10 cellular contexts compared by ENCODE assay signal in the genomic region with DNA sequence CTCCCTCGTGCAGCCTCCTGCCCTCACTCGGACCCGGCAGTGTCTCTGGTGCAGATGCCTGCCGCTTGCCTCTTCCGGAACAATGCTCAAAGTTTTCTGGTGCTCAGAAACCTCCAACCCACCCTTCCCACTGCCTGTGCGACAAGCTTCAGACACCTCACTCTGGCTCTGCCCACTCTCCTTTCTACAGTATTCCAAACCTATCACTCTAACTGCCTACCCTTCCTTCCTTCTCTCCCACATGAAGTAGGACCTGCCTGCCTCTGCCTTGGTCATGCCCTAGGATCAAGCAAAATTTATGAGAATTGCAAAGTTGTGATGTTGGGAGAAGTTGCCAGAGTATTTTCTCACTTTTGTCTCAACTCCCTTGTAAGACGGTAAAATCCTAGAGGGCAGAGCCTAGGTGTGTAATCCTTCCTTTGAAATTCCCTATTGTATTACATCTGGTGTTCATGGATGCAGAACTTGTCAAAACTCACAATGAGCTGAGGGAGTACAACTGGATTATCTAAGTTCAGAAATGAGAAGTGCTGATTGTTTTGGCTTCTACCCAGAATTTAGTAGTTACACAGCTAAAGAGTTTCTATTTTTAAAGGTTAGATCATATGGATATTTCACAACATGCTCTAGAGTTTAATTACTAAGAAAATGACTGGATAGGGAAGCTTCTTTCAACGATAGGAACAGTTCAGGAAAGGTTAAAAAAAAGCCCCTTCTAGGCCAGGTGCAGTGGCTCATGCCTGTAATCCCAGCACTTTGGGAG. TPM values are rescaled to one million over a fixed set of nuclear protein-coding genes. Genes with fewer than 3 reads are reported as not detected.
DNase-seq lines count a peak whose midpoint lies in the region; ATAC-seq, FAIRE-seq and TF ChIP-seq lines count a peak whose summit lies in the region.
"Had no signal": no experiment of that assay in that cellular context is flagged by ENCODE, and none has a peak within 500 bp of the region (broad histone marks: within the 10 kb centered on the region; RNA-seq: fewer than 3 reads in every experiment).

No MANE protein-coding gene starts in this region.

- peaks cover 65% of the 10 kb centered on the region for H3K79me2 ChIP-seq in parathyroid adenoma

- H3K27ac ChIP-seq in HEK293 (ENCODE audit: extremely low read depth, low read depth, low read length) (no peak overlapping the region), parathyroid adenoma (peak overlapping the region; percentile 13)
- H3K27ac ChIP-seq: colonic mucosa had no signal

- peak overlapping the region; percentile 41 for H3K4me2 ChIP-seq in parathyroid adenoma (ENCODE audit: low read length)

- peak overlapping the region; percentile 53 for H3K4me3 Mint-ChIP-seq in endothelial cell (ENCODE audit: unreplicated experiment)

- TF ChIP-seq CTCF in HEK293 (tag by site-specific recombination; IDR thresholded peaks at IDR 0.05): no peak
- no peak for TF ChIP-seq CTCF in endothelial cell (IDR thresholded peaks at IDR 0.05; ENCODE audit: unreplicated experiment)
- TF ChIP-seq CTCF in parathyroid adenoma (IDR thresholded peaks at IDR 0.05): no peak

- H3K27ac Mint-ChIP-seq in endothelial cell (ENCODE audit: unreplicated experiment): peak overlapping the region; percentile 62

- H3K9me3 ChIP-seq in HEK293 (ENCODE audit: control insufficient read depth, insufficient read depth, low read depth, low read length) (no peaks in the 10 kb centered on the region), parathyroid adenoma (ENCODE audit: control insufficient read depth, low read length) (no peaks in the 10 kb centered on the region)
- H3K9me3 ChIP-seq: colonic mucosa had no signal

- CTCF ChIA-PET in HEK293 (lab: Yijun Ruan, JAX): interaction anchor here (0.6 to 3.7 kb wide), 4 partner anchors 63 to 448 kb away, joined by 3 to 21 read pairs (median 4); no protein-coding TSS in a partner anchor

- H3K27me3 Mint-ChIP-seq in endothelial cell (ENCODE audit: unreplicated experiment): no peaks in the 10 kb centered on the region
- H3K27me3 Mint-ChIP-seq: progenitor cell of endocrine pancreas had no signal

- H3K4me1 ChIP-seq in HEK293 (ENCODE audit: control insufficient read depth, insufficient read depth, low read length): peaks cover 22% of the 10 kb centered on the region
- peaks cover 48% of the 10 kb centered on the region for H3K4me1 ChIP-seq in parathyroid adenoma

- no peak for FAIRE-seq in urothelium cell line (lab: Jason Lieb, UNC)

- DNase-seq in OCI-M1 (lab: John Stamatoyannopoulos, UW) (peak; percentile 76), endothelial cell (ENCODE audit: low spot score) (no peak), pons (ENCODE audit: low spot score) (no peak), urothelium cell line (ENCODE audit: low spot score) (no peak)
- DNase-seq: colonic mucosa, GF-D8 had no signal

- peaks cover 20% of the 10 kb centered on the region for H3K36me3 Mint-ChIP-seq in endothelial cell (ENCODE audit: low read depth, unreplicated experiment)

- H3K4me3 ChIP-seq in HEK293 (ENCODE audit: low read depth, low read length): no peak overlapping the region
- peak overlapping the region; percentile 41 for H3K4me3 ChIP-seq in parathyroid adenoma (ENCODE audit: low read depth, low read length)
- H3K4me3 ChIP-seq: colonic mucosa had no signal

- peaks cover 9% of the 10 kb centered on the region for H3K4me1 Mint-ChIP-seq in endothelial cell (ENCODE audit: unreplicated experiment)

- H2AFZ ChIP-seq in parathyroid adenoma: no peak overlapping the region

- no peak for ATAC-seq in GM21423 (IDR thresholded peaks at IDR 0.05; ENCODE audit: unreplicated experiment)

- H3K9me3 Mint-ChIP-seq in endothelial cell (ENCODE audit: unreplicated experiment): no peaks in the 10 kb centered on the region

- H3K36me3 ChIP-seq in HEK293 (ENCODE audit: control insufficient read depth in 2 of 2, insufficient read depth in 1 of 2, low read length in 2 of 2) (peaks cover 0 to 17% of the 10 kb centered on the region in 2 experiments; a peak in 2 of 3 replicates), parathyroid adenoma (ENCODE audit: control insufficient read depth, insufficient read depth, low read length) (no peaks in the 10 kb centered on the region)
- H3K36me3 ChIP-seq: colonic mucosa had no signal

- POLR2A ChIA-PET in HEK293 (lab: Yijun Ruan, JAX): interaction anchor here (0.6 kb wide), 2 partner anchors 87 to 148 kb away, joined by 6 to 9 read pairs; no protein-coding TSS in a partner anchor

- no peaks in the 10 kb centered on the region for H3K27me3 ChIP-seq in parathyroid adenoma (ENCODE audit: control insufficient read depth, insufficient read depth, low read length)
- H3K27me3 ChIP-seq: colonic mucosa had no signal

- H3K9ac ChIP-seq in parathyroid adenoma: no peak overlapping the region

TF ChIP-seq in HEK293, 187 proteins besides CTCF, POLR2A, EP300 and RAD21 (continues in another document):
- TF ChIP-seq, protein P1, sequence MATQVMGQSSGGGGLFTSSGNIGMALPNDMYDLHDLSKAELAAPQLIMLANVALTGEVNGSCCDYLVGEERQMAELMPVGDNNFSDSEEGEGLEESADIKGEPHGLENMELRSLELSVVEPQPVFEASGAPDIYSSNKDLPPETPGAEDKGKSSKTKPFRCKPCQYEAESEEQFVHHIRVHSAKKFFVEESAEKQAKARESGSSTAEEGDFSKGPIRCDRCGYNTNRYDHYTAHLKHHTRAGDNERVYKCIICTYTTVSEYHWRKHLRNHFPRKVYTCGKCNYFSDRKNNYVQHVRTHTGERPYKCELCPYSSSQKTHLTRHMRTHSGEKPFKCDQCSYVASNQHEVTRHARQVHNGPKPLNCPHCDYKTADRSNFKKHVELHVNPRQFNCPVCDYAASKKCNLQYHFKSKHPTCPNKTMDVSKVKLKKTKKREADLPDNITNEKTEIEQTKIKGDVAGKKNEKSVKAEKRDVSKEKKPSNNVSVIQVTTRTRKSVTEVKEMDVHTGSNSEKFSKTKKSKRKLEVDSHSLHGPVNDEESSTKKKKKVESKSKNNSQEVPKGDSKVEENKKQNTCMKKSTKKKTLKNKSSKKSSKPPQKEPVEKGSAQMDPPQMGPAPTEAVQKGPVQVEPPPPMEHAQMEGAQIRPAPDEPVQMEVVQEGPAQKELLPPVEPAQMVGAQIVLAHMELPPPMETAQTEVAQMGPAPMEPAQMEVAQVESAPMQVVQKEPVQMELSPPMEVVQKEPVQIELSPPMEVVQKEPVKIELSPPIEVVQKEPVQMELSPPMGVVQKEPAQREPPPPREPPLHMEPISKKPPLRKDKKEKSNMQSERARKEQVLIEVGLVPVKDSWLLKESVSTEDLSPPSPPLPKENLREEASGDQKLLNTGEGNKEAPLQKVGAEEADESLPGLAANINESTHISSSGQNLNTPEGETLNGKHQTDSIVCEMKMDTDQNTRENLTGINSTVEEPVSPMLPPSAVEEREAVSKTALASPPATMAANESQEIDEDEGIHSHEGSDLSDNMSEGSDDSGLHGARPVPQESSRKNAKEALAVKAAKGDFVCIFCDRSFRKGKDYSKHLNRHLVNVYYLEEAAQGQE (tag by site-specific recombination; IDR thresholded peaks at IDR 0.05): no peak
- TF ChIP-seq SP7 (tag by site-specific recombination; IDR thresholded peaks at IDR 0.05): peak; percentile 32; the same call in 1 of the 2 replicates
- TF ChIP-seq ZNF585B (tag by site-specific recombination; IDR thresholded peaks at IDR 0.05): no peak
- peak; percentile 53 for TF ChIP-seq ZNF366 (tag by site-specific recombination; conservative IDR thresholded peaks at IDR 0.05)
- TF ChIP-seq, protein P2, sequence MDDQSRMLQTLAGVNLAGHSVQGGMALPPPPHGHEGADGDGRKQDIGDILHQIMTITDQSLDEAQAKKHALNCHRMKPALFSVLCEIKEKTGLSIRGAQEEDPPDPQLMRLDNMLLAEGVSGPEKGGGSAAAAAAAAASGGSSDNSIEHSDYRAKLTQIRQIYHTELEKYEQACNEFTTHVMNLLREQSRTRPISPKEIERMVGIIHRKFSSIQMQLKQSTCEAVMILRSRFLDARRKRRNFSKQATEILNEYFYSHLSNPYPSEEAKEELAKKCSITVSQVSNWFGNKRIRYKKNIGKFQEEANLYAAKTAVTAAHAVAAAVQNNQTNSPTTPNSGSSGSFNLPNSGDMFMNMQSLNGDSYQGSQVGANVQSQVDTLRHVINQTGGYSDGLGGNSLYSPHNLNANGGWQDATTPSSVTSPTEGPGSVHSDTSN (CRISPR knock-in tag; IDR thresholded peaks at IDR 0.05): no peak
- peak; percentile 69 for TF ChIP-seq ZFHX2 (tag by site-specific recombination; conservative IDR thresholded peaks at IDR 0.05)
- TF ChIP-seq ZEB2 (tag by site-specific recombination; IDR thresholded peaks at IDR 0.05): peak; percentile 34; the same call in 1 of the 2 replicates
- TF ChIP-seq ZNF664 (tag by site-specific recombination; IDR thresholded peaks at IDR 0.05): peak; percentile 94
- TF ChIP-seq ZNF544 (tag by site-specific recombination; IDR thresholded peaks at IDR 0.05): no peak
- no peak for TF ChIP-seq ZNF670 (tag by site-specific recombination; IDR thresholded peaks at IDR 0.05; ENCODE audit: low read depth)
- peak; percentile 85 for TF ChIP-seq EGR2 (tag by site-specific recombination; IDR thresholded peaks at IDR 0.05; ENCODE audit: low read depth)
- TF ChIP-seq, protein P3, sequence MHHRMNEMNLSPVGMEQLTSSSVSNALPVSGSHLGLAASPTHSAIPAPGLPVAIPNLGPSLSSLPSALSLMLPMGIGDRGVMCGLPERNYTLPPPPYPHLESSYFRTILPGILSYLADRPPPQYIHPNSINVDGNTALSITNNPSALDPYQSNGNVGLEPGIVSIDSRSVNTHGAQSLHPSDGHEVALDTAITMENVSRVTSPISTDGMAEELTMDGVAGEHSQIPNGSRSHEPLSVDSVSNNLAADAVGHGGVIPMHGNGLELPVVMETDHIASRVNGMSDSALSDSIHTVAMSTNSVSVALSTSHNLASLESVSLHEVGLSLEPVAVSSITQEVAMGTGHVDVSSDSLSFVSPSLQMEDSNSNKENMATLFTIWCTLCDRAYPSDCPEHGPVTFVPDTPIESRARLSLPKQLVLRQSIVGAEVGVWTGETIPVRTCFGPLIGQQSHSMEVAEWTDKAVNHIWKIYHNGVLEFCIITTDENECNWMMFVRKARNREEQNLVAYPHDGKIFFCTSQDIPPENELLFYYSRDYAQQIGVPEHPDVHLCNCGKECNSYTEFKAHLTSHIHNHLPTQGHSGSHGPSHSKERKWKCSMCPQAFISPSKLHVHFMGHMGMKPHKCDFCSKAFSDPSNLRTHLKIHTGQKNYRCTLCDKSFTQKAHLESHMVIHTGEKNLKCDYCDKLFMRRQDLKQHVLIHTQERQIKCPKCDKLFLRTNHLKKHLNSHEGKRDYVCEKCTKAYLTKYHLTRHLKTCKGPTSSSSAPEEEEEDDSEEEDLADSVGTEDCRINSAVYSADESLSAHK (tag by site-specific recombination; IDR thresholded peaks at IDR 0.05): peak; percentile 17; the same call in 1 of the 2 replicates

RNA-seq across cellular contexts. Expression of a gene that starts 7.2 kb away (rescaled TPM):
- 24.1 TPM for total RNA-seq in endothelial cell (ENCODE audit: unreplicated experiment)
